ENCODE assay signal across 20 cellular contexts in the genomic region with DNA sequence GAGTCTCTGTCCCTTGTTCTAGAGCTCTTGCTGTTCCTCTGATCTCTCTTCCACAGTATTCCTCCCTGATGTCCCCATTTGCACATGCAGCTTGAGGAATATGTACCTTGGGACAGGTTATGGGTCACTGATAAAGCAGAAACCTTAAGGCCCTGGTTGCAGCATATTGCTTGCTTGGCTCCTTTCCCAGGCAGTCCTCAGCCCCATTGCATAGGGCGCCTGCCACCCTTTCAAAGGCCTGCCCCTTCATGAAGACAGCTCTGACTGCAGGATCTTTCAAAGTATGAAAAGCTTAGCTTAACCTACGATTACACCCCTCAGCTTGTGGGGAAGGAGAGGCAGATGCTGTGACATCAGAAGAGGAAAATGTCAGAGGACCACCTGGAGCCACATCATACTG.
"Had no signal": no experiment of that assay in that cellular context is flagged by ENCODE, and none has a peak within 500 bp of the region (broad histone marks: within the 10 kb centered on the region; RNA-seq: fewer than 3 reads in every experiment).

No MANE protein-coding gene starts in this region.

- DNase-seq: activated CD4-positive, alpha-beta T cell treated with anti-CD3 and anti-CD28 coated beads for 4 hours; activated CD4-positive, alpha-beta T cell treated with anti-CD3 and anti-CD28 coated beads, Interleukin-2, amount 50 U/mL, for 48 hours; activated CD4-positive, CD25-positive, alpha-beta regulatory T cell; activated gamma-delta T cell; cortex of kidney; endodermal cell; esophagus squamous epithelium; gastrocnemius medialis; naive thymus-derived CD8-positive, alpha-beta T cell; retina; spleen; stimulated activated CD4-positive, alpha-beta T cell treated with anti-CD3 and anti-CD28 coated beads, Interleukin-4, amount 100 ng/mL, for 1 hour; stimulated activated naive CD4-positive, alpha-beta T cell; T1000; testis had no signal

- H3K4me1 Mint-ChIP-seq: endodermal cell had no signal

- H3K4me3 Mint-ChIP-seq: activated T-helper 1 cell treated with anti-CD3 and anti-CD28 coated beads, Interleukin-12 subunit alpha, Interleukin-12 subunit beta, Interleukin-2, Interleukin-4 antibody, amounts not matched to agents 30 ng/mL and 10 ng/mL and 1 ng/mL, durations not matched to agents 14 hours and 24 hours and 36 hours; endodermal cell; naive thymus-derived CD8-positive, alpha-beta T cell; T-helper 1 cell treated with Interleukin-12 subunit alpha and Interleukin-12 subunit beta and Interleukin-4 antibody, amounts not matched to agents 30 μg/mL and 1 μg/mL, for 36 hours; type B pancreatic cell had no signal

- H3K9me3 Mint-ChIP-seq: activated naive CD4-positive, alpha-beta T cell treated with anti-CD3 and anti-CD28 coated beads, Interleukin-2, amount 50 U/mL, for 72 hours; activated T-helper 1 cell treated with anti-CD3 and anti-CD28 coated beads, Interleukin-12 subunit alpha, Interleukin-12 subunit beta, Interleukin-2, Interleukin-4 antibody, amounts not matched to agents 30 ng/mL and 10 ng/mL and 1 ng/mL, durations not matched to agents 14 hours and 24 hours and 36 hours; endodermal cell; naive thymus-derived CD8-positive, alpha-beta T cell; T-helper 1 cell treated with Interleukin-12 subunit alpha and Interleukin-12 subunit beta and Interleukin-4 antibody, amounts not matched to agents 30 μg/mL and 1 μg/mL, for 36 hours; type B pancreatic cell had no signal

- H3K27me3 Mint-ChIP-seq: naive thymus-derived CD8-positive, alpha-beta T cell; progenitor cell of endocrine pancreas; type B pancreatic cell had no signal

- H3K27ac ChIP-seq: esophagus squamous epithelium, gastrocnemius medialis, spleen, testis had no signal

- ATAC-seq: activated naive CD4-positive, alpha-beta T cell treated with anti-CD3 and anti-CD28 coated beads, Interleukin-2, amount 50 U/mL, for 72 hours; gastrocnemius medialis; naive thymus-derived CD8-positive, alpha-beta T cell had no signal

- H3K27ac Mint-ChIP-seq: activated naive CD4-positive, alpha-beta T cell treated with anti-CD3 and anti-CD28 coated beads, Interleukin-2, amount 50 U/mL, for 72 hours; activated T-helper 1 cell treated with anti-CD3 and anti-CD28 coated beads, Interleukin-12 subunit alpha, Interleukin-12 subunit beta, Interleukin-2, Interleukin-4 antibody, amounts not matched to agents 30 ng/mL and 10 ng/mL and 1 ng/mL, durations not matched to agents 14 hours and 24 hours and 36 hours; endodermal cell; naive thymus-derived CD8-positive, alpha-beta T cell; progenitor cell of endocrine pancreas; T-helper 1 cell treated with Interleukin-12 subunit alpha and Interleukin-12 subunit beta and Interleukin-4 antibody, amounts not matched to agents 30 μg/mL and 1 μg/mL, for 36 hours; type B pancreatic cell had no signal
